ENCODE assay signal across 9 cellular contexts in genomic region chr13:41696163-41697003, GRCh38.
A peak's percentile ranks its signal among the peaks of the same experiment; 100 is the strongest.
DNase-seq lines count a peak whose midpoint lies in the region; ATAC-seq, FAIRE-seq and TF ChIP-seq lines count a peak whose summit lies in the region.
"Had no signal": no experiment of that assay in that cellular context is flagged by ENCODE, and none has a peak within 500 bp of the region (broad histone marks: within the 10 kb centered on the region; RNA-seq: fewer than 3 reads in every experiment).

No MANE protein-coding gene starts in this region.

- peak overlapping the region in 3 of 4 donors; percentile 10 to 59 (median 15) for H3K27ac ChIP-seq in pancreas
- no peak overlapping the region for H3K27ac ChIP-seq in CD4-positive, alpha-beta T cell (ENCODE audit: low read depth, low read length)

- H3K9me3 ChIP-seq in pancreas: no peaks in the 10 kb centered on the region
- H3K9me3 ChIP-seq in CD4-positive, alpha-beta T cell (ENCODE audit: control insufficient read depth, low read length): no peaks in the 10 kb centered on the region

- no peaks in the 10 kb centered on the region for H3K27me3 Mint-ChIP-seq in CD4-positive, alpha-beta T cell

- TF ChIP-seq CTCF in pancreas (IDR thresholded peaks at IDR 0.05): no peak
- TF ChIP-seq CTCF in CD4-positive, alpha-beta T cell (IDR thresholded peaks at IDR 0.05): no peak

- peak; percentile 47 for FAIRE-seq in pancreas (lab: Jason Lieb, UNC)

- intact Hi-C loops in pancreas (cut with DNase I): no loop called here
- intact Hi-C loops in CD4-positive, alpha-beta T cell (cut with DNase I, micrococcal nuclease): no loop called here

- ATAC-seq in pancreas: peak in 3 of 4 donors; percentile 35 to 60 (median 60)
- no peak for ATAC-seq in CD4-positive, alpha-beta T cell (ENCODE audit: poor library complexity)
- ATAC-seq in GM18505 (IDR thresholded peaks at IDR 0.05; ENCODE audit: unreplicated experiment): no peak

- no peak overlapping the region for H3K27ac Mint-ChIP-seq in CD4-positive, alpha-beta T cell

- H3K9me3 Mint-ChIP-seq in CD4-positive, alpha-beta T cell: no peaks in the 10 kb centered on the region

- peaks cover 24 to 46% (median 35%) of the 10 kb centered on the region in 3 donors for H3K4me1 ChIP-seq in pancreas

- DNase-seq in ELR (ENCODE audit: low read depth) (peak; percentile 95), NCI-H69 (lab: John Stamatoyannopoulos, UW) (peak; percentile 72), erythroblast (lab: John Stamatoyannopoulos, UW) (peak; percentile 11 to 26), pancreas (no peak), medulla oblongata (ENCODE audit: extremely low spot score) (no peak), NCI-H446 (lab: John Stamatoyannopoulos, UW) (no peak)
- no peak for DNase-seq in CD4-positive, alpha-beta T cell
- DNase-seq: midbrain had no signal

- peaks cover 57% of the 10 kb centered on the region for H3K36me3 Mint-ChIP-seq in CD4-positive, alpha-beta T cell (ENCODE audit: low read depth)

- no peak overlapping the region for H3K4me3 Mint-ChIP-seq in CD4-positive, alpha-beta T cell

- TF ChIP-seq POLR2A in erythroblast (IDR thresholded peaks at IDR 0.05; ENCODE audit: low read length) (no peak), GM18505 (IDR thresholded peaks at IDR 0.05; ENCODE audit: borderline replicate concordance, extremely low read depth, insufficient read depth, insufficient read length) (no peak)

- POLR2A ChIA-PET in CD4-positive, alpha-beta T cell (lab: Charles Lee): interaction anchor here (0.6 kb wide), 1 partner anchor 102 kb away, joined by 3 read pairs; no protein-coding TSS in a partner anchor

- CTCF ChIA-PET in CD4-positive, alpha-beta T cell (lab: Charles Lee): no interaction called here

- peaks cover 0 to 9% (median 0%) of the 10 kb centered on the region in 4 donors for H3K27me3 ChIP-seq in pancreas
- no peaks in the 10 kb centered on the region for H3K27me3 ChIP-seq in CD4-positive, alpha-beta T cell (ENCODE audit: control insufficient read depth, insufficient read depth, low read length)

- H3K4me3 ChIP-seq in pancreas: no peak overlapping the region

- H3K36me3 ChIP-seq in pancreas: peaks cover 0 to 2% (median 0%) of the 10 kb centered on the region in 3 donors

- no peaks in the 10 kb centered on the region for H3K4me1 Mint-ChIP-seq in CD4-positive, alpha-beta T cell (ENCODE audit: low read depth)

Comparison
In these comparisons a context has a peak if more than half of its experiments do, and no peak if none do; other contexts are left out.
1. DNase-seq: peak in ELR (single experiment), NCI-H69 (single experiment) and erythroblast (2 of 2); none in pancreas (0 of 6), CD4-positive, alpha-beta T cell (0 of 10), medulla oblongata (single experiment) and NCI-H446 (0 of 2).
2. ATAC-seq: peak in pancreas (3 of 4); none in CD4-positive, alpha-beta T cell (single experiment) and GM18505 (single experiment).